ENCODE assay signal across 37 cellular contexts in genomic region chr5:135657536-135658307, GRCh38.
"Had no signal": no experiment of that assay in that cellular context is flagged by ENCODE, and none has a peak within 500 bp of the region (broad histone marks: within the 10 kb centered on the region; RNA-seq: fewer than 3 reads in every experiment).

No MANE protein-coding gene starts in this region.

- DNase-seq: activated B cell treated with CpG ODN at 0.5 μM for 24 hours; activated CD4-positive, alpha-beta memory T cell treated with anti-CD3 and anti-CD28 coated beads for 36 hours; activated CD4-positive, alpha-beta T cell treated with anti-CD3 and anti-CD28 coated beads for 4 hours; activated CD4-positive, alpha-beta T cell treated with anti-CD3 and anti-CD28 coated beads, Interleukin-2, amount 50 U/mL, for 1 hour; activated CD4-positive, CD25-positive, alpha-beta regulatory T cell treated with anti-CD3 and anti-CD28 coated beads, Interleukin-2, amount 50 U/mL, for 72 hours; activated CD8-positive, alpha-beta memory T cell treated with anti-CD3 and anti-CD28 coated beads, Interleukin-2, amount 50 U/mL, for 4 hours; activated gamma-delta T cell treated with Interleukin-2 at 50 U/mL for 16 hours; activated naive CD4-positive, alpha-beta T cell treated with anti-CD3 and anti-CD28 coated beads for 36 hours; activated T-cell treated with anti-CD3 and anti-CD28 coated beads for 4 hours; activated T-cell treated with anti-CD3 and anti-CD28 coated beads, Interleukin-2, amount 50 U/mL, for 4 hours; adrenal gland; body of pancreas; Karpas-422; KBM-7; NCI-H1105; NCI-H1417 treated with DMSO at 0.1 percent for 48 hours; NCI-H187 treated with DMSO at 0.1 percent for 48 hours; NCI-H2081 treated with DMSO at 0.1 percent for 48 hours; NCI-H226; NCI-H446 treated with DMSO at 0.1 percent for 48 hours; NCI-H524; NCI-H82; NK-92 treated with Interleukin-12 subunit alpha and Interleukin-12 subunit beta, amount 100 ng/mL, for 24 hours; PC-3; Peyer's patch; RPMI8226; SIG-M5; T-cell; T-helper 17 cell; T-helper 9 cell had no signal

- H3K27me3 Mint-ChIP-seq: activated B cell treated with CpG ODN at 0.5 μM for 24 hours had no signal

- H3K27ac Mint-ChIP-seq: activated B cell treated with CpG ODN at 0.5 μM for 24 hours; activated CD4-positive, alpha-beta memory T cell treated with anti-CD3 and anti-CD28 coated beads for 36 hours; activated naive CD4-positive, alpha-beta T cell treated with anti-CD3 and anti-CD28 coated beads for 36 hours; activated naive CD4-positive, alpha-beta T cell treated with anti-CD3 and anti-CD28 coated beads, Interleukin-2, amount 50 U/mL, for 72 hours; activated T-helper 1 cell treated with anti-CD3 and anti-CD28 coated beads, Interleukin-12 subunit alpha, Interleukin-12 subunit beta, Interleukin-2, Interleukin-4 antibody, amounts not matched to agents 30 ng/mL and 10 ng/mL and 1 ng/mL, durations not matched to agents 14 hours and 24 hours and 36 hours; T-cell; T-helper 17 cell had no signal

- H3K36me3 Mint-ChIP-seq: activated CD4-positive, alpha-beta memory T cell treated with anti-CD3 and anti-CD28 coated beads for 36 hours; T-cell had no signal

- ATAC-seq: activated naive CD4-positive, alpha-beta T cell treated with anti-CD3 and anti-CD28 coated beads, Interleukin-2, amount 50 U/mL, for 72 hours; activated T-cell treated with anti-CD3 and anti-CD28 coated beads, Interleukin-2, amount 50 U/mL, for 4 hours; body of pancreas; PC-3; Right ventricle myocardium inferior; SK-N-SH treated with all-trans-retinoic acid at 6 μM for 48 hours; T-cell; T-helper 17 cell had no signal

- H3K27me3 ChIP-seq: adrenal gland, body of pancreas, breast epithelium, Peyer's patch had no signal

- H3K4me3 Mint-ChIP-seq: activated B cell treated with CpG ODN at 0.5 μM for 24 hours; activated CD4-positive, alpha-beta memory T cell treated with anti-CD3 and anti-CD28 coated beads for 36 hours; activated naive CD4-positive, alpha-beta T cell treated with anti-CD3 and anti-CD28 coated beads for 36 hours; activated T-cell treated with anti-CD3 and anti-CD28 coated beads, Interleukin-2, amount 50 U/mL, for 4 hours; activated T-helper 1 cell treated with anti-CD3 and anti-CD28 coated beads, Interleukin-12 subunit alpha, Interleukin-12 subunit beta, Interleukin-2, Interleukin-4 antibody, amounts not matched to agents 30 ng/mL and 10 ng/mL and 1 ng/mL, durations not matched to agents 14 hours and 24 hours and 36 hours; T-cell; T-helper 17 cell had no signal

- H3K4me1 Mint-ChIP-seq: activated B cell treated with CpG ODN at 0.5 μM for 24 hours, T-cell, T-helper 17 cell had no signal

- H3K27ac ChIP-seq: adrenal gland, body of pancreas, breast epithelium, Peyer's patch, VCaP had no signal

- H3K4me3 ChIP-seq: adrenal gland, body of pancreas, breast epithelium, Peyer's patch had no signal

- H3K36me3 ChIP-seq: adrenal gland, breast epithelium, Peyer's patch had no signal

- H3K9me3 ChIP-seq: Peyer's patch had no signal

- H3K4me1 ChIP-seq: adrenal gland, body of pancreas, breast epithelium had no signal

- FAIRE-seq: astrocyte had no signal
